ENCODE assay signal across 25 cellular contexts in genomic region chr2:22748909-22749308, GRCh38.
A peak's percentile ranks its signal among the peaks of the same experiment; 100 is the strongest.
DNase-seq lines count a peak whose midpoint lies in the region; ATAC-seq and TF ChIP-seq lines count a peak whose summit lies in the region.
"Had no signal": no experiment of that assay in that cellular context is flagged by ENCODE, and none has a peak within 500 bp of the region (broad histone marks: within the 10 kb centered on the region; RNA-seq: fewer than 3 reads in every experiment).

No MANE protein-coding gene starts in this region.

- peaks cover 2 to 7% (median 4%) of the 10 kb centered on the region in 5 donors for H3K9me3 Mint-ChIP-seq in CD8-positive, alpha-beta memory T cell
- H3K9me3 Mint-ChIP-seq: activated CD4-positive, alpha-beta T cell treated with anti-CD3 and anti-CD28 coated beads, Interleukin-2, amount 10 ng/mL, durations not matched to agents 7 days and 5 days had no signal

- CTCF ChIA-PET in CD8-positive, alpha-beta memory T cell (lab: Charles Lee): no interaction called here

- ATAC-seq in GM19025 (IDR thresholded peaks at IDR 0.05; ENCODE audit: low read depth, unreplicated experiment): peak; percentile 78
- ATAC-seq in HG02642 (IDR thresholded peaks at IDR 0.05; ENCODE audit: poor library complexity, unreplicated experiment): peak; percentile 56
- ATAC-seq in HG03196 (IDR thresholded peaks at IDR 0.05; ENCODE audit: unreplicated experiment): peak; percentile 85
- ATAC-seq: activated naive CD4-positive, alpha-beta T cell treated with anti-CD3 and anti-CD28 coated beads, Interleukin-2, amount 50 U/mL, for 72 hours had no signal

- no peaks in the 10 kb centered on the region for H3K27me3 ChIP-seq in WERI-Rb-1 (ENCODE audit: insufficient read depth, low read depth, severe bottlenecking)
- no peaks in the 10 kb centered on the region for H3K27me3 ChIP-seq in CD8-positive, alpha-beta memory T cell (ENCODE audit: insufficient read depth, low read length, poor library complexity, severe bottlenecking)
- H3K27me3 ChIP-seq: testis had no signal

- no peaks in the 10 kb centered on the region for H3K4me1 ChIP-seq in CD8-positive, alpha-beta memory T cell (ENCODE audit: insufficient read depth, low read length)
- H3K4me1 ChIP-seq: testis had no signal

- H3K27ac ChIP-seq in WERI-Rb-1: no peak overlapping the region
- no peak overlapping the region for H3K27ac ChIP-seq in CD8-positive, alpha-beta memory T cell (ENCODE audit: low read depth, low read length)
- H3K27ac ChIP-seq: testis, VCaP had no signal

- no peaks in the 10 kb centered on the region for H3K9me3 ChIP-seq in WERI-Rb-1 (ENCODE audit: severe bottlenecking)
- H3K9me3 ChIP-seq in CD8-positive, alpha-beta memory T cell (ENCODE audit: low read length): no peaks in the 10 kb centered on the region
- H3K9me3 ChIP-seq: SK-N-SH, testis had no signal

- no peaks in the 10 kb centered on the region for H3K27me3 Mint-ChIP-seq in CD8-positive, alpha-beta memory T cell
- H3K27me3 Mint-ChIP-seq: activated CD4-positive, alpha-beta T cell treated with anti-CD3 and anti-CD28 coated beads, Interleukin-2, amount 10 ng/mL, durations not matched to agents 7 days and 5 days; CD4-positive, alpha-beta memory T cell; memory B cell had no signal

- no peak for TF ChIP-seq CTCF in WERI-Rb-1 (IDR thresholded peaks at IDR 0.05; ENCODE audit: low read depth, low read length)

- POLR2A ChIA-PET in CD8-positive, alpha-beta memory T cell (lab: Charles Lee): no interaction called here

- H3K4me3 ChIP-seq in WERI-Rb-1 (ENCODE audit: low read depth, low read length): no peak overlapping the region
- no peak overlapping the region for H3K4me3 ChIP-seq in CD8-positive, alpha-beta memory T cell (ENCODE audit: low read length)
- H3K4me3 ChIP-seq: smooth muscle cell, testis had no signal

- no peaks in the 10 kb centered on the region for H3K36me3 Mint-ChIP-seq in CD8-positive, alpha-beta memory T cell
- H3K36me3 Mint-ChIP-seq: activated naive CD4-positive, alpha-beta T cell treated with anti-CD3 and anti-CD28 coated beads, Interleukin-2, amount 50 U/mL, for 72 hours; CD4-positive, alpha-beta memory T cell; memory B cell had no signal

- H3K4me3 Mint-ChIP-seq in CD8-positive, alpha-beta memory T cell: no peak overlapping the region
- H3K4me3 Mint-ChIP-seq: activated CD4-positive, alpha-beta T cell treated with anti-CD3 and anti-CD28 coated beads, Interleukin-2, amount 10 ng/mL, durations not matched to agents 7 days and 5 days; CD4-positive, alpha-beta memory T cell; memory B cell had no signal

- no peak for DNase-seq in activated CD8-positive, alpha-beta memory T cell treated with anti-CD3 and anti-CD28 coated beads for 24 hours
- DNase-seq in WERI-Rb-1: no peak
- no peak for DNase-seq in HK-2 (ENCODE audit: unreplicated experiment)
- DNase-seq in CD8-positive, alpha-beta memory T cell: no peak
- DNase-seq: activated CD4-positive, alpha-beta T cell treated with anti-CD3 and anti-CD28 coated beads, Interleukin-2, amount 10 ng/mL, durations not matched to agents 7 days and 5 days; aorta; caudate nucleus; CD4-positive, alpha-beta memory T cell; dermis blood vessel endothelial cell; DMS53; KG1; MV-4-11; NCI-H187; occipital lobe; SK-N-SH; stimulated activated CD4-positive, alpha-beta T cell treated with anti-CD3 and anti-CD28 coated beads, Interleukin-4, amount 100 ng/mL, for 1 hour; stimulated activated naive CD4-positive, alpha-beta T cell; testis had no signal

- no peaks in the 10 kb centered on the region for H3K4me1 Mint-ChIP-seq in CD8-positive, alpha-beta memory T cell
- H3K4me1 Mint-ChIP-seq: activated CD4-positive, alpha-beta T cell treated with anti-CD3 and anti-CD28 coated beads, Interleukin-2, amount 10 ng/mL, durations not matched to agents 7 days and 5 days; CD4-positive, alpha-beta memory T cell; memory B cell had no signal

- no peaks in the 10 kb centered on the region for H3K36me3 ChIP-seq in WERI-Rb-1
- H3K36me3 ChIP-seq in CD8-positive, alpha-beta memory T cell (ENCODE audit: insufficient read depth, low read length): no peaks in the 10 kb centered on the region

- H3K27ac Mint-ChIP-seq in CD8-positive, alpha-beta memory T cell: no peak overlapping the region
- H3K27ac Mint-ChIP-seq: activated CD4-positive, alpha-beta T cell treated with anti-CD3 and anti-CD28 coated beads, Interleukin-2, amount 10 ng/mL, durations not matched to agents 7 days and 5 days; activated naive CD4-positive, alpha-beta T cell treated with anti-CD3 and anti-CD28 coated beads, Interleukin-2, amount 50 U/mL, for 72 hours; CD4-positive, alpha-beta memory T cell; memory B cell had no signal
